Comparison of ENCODE assay signal across 8 cellular contexts in the genomic region with DNA sequence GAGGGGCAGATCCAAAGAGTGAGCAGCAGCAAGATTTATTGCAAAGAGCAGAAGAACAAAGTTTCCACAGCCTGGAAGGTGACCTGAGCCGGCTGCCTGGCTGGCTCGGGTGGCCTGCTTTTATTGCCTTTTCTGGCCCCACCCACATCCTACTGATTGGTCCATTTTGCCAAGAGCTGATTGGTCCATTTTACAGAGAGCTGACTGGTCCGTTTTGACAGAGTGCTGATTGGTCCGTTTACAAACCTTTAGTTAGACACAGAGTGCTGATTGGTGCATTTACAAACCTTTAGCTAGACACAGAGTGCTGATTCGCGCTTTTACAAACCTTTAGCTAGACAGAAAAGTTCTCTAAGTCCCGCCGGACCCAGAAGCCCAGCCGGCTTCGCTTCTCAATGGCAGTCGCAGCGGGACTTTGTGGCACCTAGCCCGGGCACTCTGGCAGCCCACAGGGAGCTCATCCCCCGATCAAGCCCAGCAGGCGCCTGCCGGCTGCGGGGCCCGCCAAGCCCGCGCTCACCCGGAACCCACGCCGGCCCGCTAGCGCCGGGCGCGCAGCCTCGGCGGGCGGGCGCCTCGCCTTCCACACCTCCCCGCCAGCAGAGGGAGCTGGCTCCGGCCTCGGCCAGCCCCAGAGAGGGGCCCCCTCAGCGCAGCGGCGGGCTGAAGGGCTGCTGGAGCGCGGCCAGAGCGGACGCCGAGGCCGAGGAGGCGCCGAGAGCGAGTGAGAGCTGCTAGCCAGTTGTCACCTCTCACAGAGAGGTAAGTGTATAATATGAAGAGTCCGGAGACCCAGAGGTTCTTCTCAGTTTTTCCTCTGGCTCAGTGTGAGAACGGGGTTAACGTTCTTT.
DNase-seq lines count a peak whose midpoint lies in the region; ATAC-seq and TF ChIP-seq lines count a peak whose summit lies in the region.

No MANE protein-coding gene starts in this region.

- no peak overlapping the region for H3K27ac Mint-ChIP-seq in chondrocyte (ENCODE audit: unreplicated experiment)
- no peak overlapping the region for H3K27ac Mint-ChIP-seq in activated CD4-positive, alpha-beta T cell treated with anti-CD3 and anti-CD28 coated beads, Interleukin-2, amount 10 ng/mL, durations not matched to agents 24 days and 14 days
- H3K27ac Mint-ChIP-seq in activated CD8-positive, alpha-beta T cell treated with anti-CD3 and anti-CD28 coated beads for 36 hours, result no peak overlapping the region

- 54% methylated on average over 49 of the region's 51 CpGs for WGBS in mesenchymal stem cell
- WGBS in aorta, 2 donors, result 15 to 28% methylated on average over 40 to 51 of the region's 51 CpGs

- no peak overlapping the region for H3K14ac ChIP-seq in mesenchymal stem cell (ENCODE audit: low read length in 2 of 2)

- peaks cover 26% of the 10 kb centered on the region for H3K9me3 Mint-ChIP-seq in chondrocyte (ENCODE audit: low read depth)
- H3K9me3 Mint-ChIP-seq in activated CD4-positive, alpha-beta T cell treated with anti-CD3 and anti-CD28 coated beads, Interleukin-2, amount 10 ng/mL, durations not matched to agents 24 days and 14 days, result peaks cover 8% of the 10 kb centered on the region
- peaks cover 20% of the 10 kb centered on the region for H3K9me3 Mint-ChIP-seq in activated CD8-positive, alpha-beta T cell treated with anti-CD3 and anti-CD28 coated beads for 36 hours

- H3K79me1 ChIP-seq in mesenchymal stem cell (replicated peaks; ENCODE audit: low read length, poor library complexity, severe bottlenecking), result no peaks in the 10 kb centered on the region

- POLR2A ChIA-PET in activated CD8-positive, alpha-beta T cell treated with anti-CD3 and anti-CD28 coated beads for 36 hours (lab: Charles Lee), result no interaction called here

- no peak overlapping the region for H4K8ac ChIP-seq in mesenchymal stem cell (ENCODE audit: low read length)

- no peak for DNase-seq in Right ventricle myocardium inferior (ENCODE audit: missing footprints)
- no peak for DNase-seq in cardiac septum (ENCODE audit: low spot score)
- DNase-seq in chondrocyte (ENCODE audit: low spot score), result peak; percentile 89
- DNase-seq in mesenchymal stem cell, result no peak
- DNase-seq in aorta, result peak; percentile 60 to 88
- DNase-seq in germinal center (ENCODE audit: low spot score), result no peak
- DNase-seq in activated CD4-positive, alpha-beta T cell treated with anti-CD3 and anti-CD28 coated beads, Interleukin-2, amount 10 ng/mL, durations not matched to agents 24 days and 14 days, result no peak
- no peak for DNase-seq in activated CD8-positive, alpha-beta T cell treated with anti-CD3 and anti-CD28 coated beads for 36 hours

- H3K9ac ChIP-seq in mesenchymal stem cell (ENCODE audit: low read length), result peak overlapping the region; percentile 80

- H4K91ac ChIP-seq in mesenchymal stem cell (ENCODE audit: low read length), result no peak overlapping the region

- H3K27me3 Mint-ChIP-seq in chondrocyte (ENCODE audit: low read depth), result no peaks in the 10 kb centered on the region
- H3K27me3 Mint-ChIP-seq in activated CD4-positive, alpha-beta T cell treated with anti-CD3 and anti-CD28 coated beads, Interleukin-2, amount 10 ng/mL, durations not matched to agents 24 days and 14 days, result no peaks in the 10 kb centered on the region
- H3K27me3 Mint-ChIP-seq in activated CD8-positive, alpha-beta T cell treated with anti-CD3 and anti-CD28 coated beads for 36 hours, result no peaks in the 10 kb centered on the region

- H2AK5ac ChIP-seq in mesenchymal stem cell (ENCODE audit: low read length, severe bottlenecking), result no peak overlapping the region

- H3K27ac ChIP-seq in mesenchymal stem cell (ENCODE audit: low read length, poor library complexity, severe bottlenecking) (no peak overlapping the region), aorta (ENCODE audit: low read depth in 1 of 2, low read length in 2 of 2) (peak overlapping the region; percentile 21 to 65)

- no peak overlapping the region for H2AFZ ChIP-seq in mesenchymal stem cell (ENCODE audit: low read depth, low read length)

- no peak overlapping the region for H2BK12ac ChIP-seq in mesenchymal stem cell (ENCODE audit: low read length in 2 of 2)

- peak overlapping the region; percentile 43 for H3K4me3 Mint-ChIP-seq in chondrocyte (ENCODE audit: unreplicated experiment)
- H3K4me3 Mint-ChIP-seq in activated CD4-positive, alpha-beta T cell treated with anti-CD3 and anti-CD28 coated beads, Interleukin-2, amount 10 ng/mL, durations not matched to agents 24 days and 14 days, result no peak overlapping the region
- H3K4me3 Mint-ChIP-seq in activated CD8-positive, alpha-beta T cell treated with anti-CD3 and anti-CD28 coated beads for 36 hours, result no peak overlapping the region

- H3K4me2 ChIP-seq in mesenchymal stem cell (ENCODE audit: low read length, poor library complexity, severe bottlenecking), result no peak overlapping the region

- ATAC-seq in Right ventricle myocardium inferior, result peak; percentile 52
- peak; percentile 84 for ATAC-seq in aorta (ENCODE audit: low FRiP score)
- ATAC-seq in activated CD8-positive, alpha-beta T cell treated with anti-CD3 and anti-CD28 coated beads for 36 hours, result no peak

- no peak overlapping the region for H2BK5ac ChIP-seq in mesenchymal stem cell (ENCODE audit: low read depth, low read length, poor library complexity, severe bottlenecking)

- intact Hi-C loops in Right ventricle myocardium inferior (cut with DNase I) (no loop called here), cardiac septum (cut with DNase I) (no loop called here), aorta (cut with DNase I) (loop anchor here in 1 of 2 donors (5.0 kb wide), 1 partner anchor 53 kb away; no protein-coding TSS in a partner anchor)
- intact Hi-C loops in activated CD4-positive, alpha-beta T cell treated with anti-CD3 and anti-CD28 coated beads, Interleukin-2, amount 10 ng/mL, durations not matched to agents 24 days and 14 days (cut with micrococcal nuclease), result no loop called here
- intact Hi-C loops in activated CD8-positive, alpha-beta T cell treated with anti-CD3 and anti-CD28 coated beads for 36 hours (cut with micrococcal nuclease), result no loop called here

- H2BK120ac ChIP-seq in mesenchymal stem cell (ENCODE audit: low read depth, low read length), result no peak overlapping the region

- peak overlapping the region in 1 of 2 experiments; percentile 68 for H3K4me3 ChIP-seq in mesenchymal stem cell (ENCODE audit: insufficient read depth in 1 of 2, low read depth in 1 of 2, low read length in 2 of 2)
- peak overlapping the region; percentile 48 to 52 for H3K4me3 ChIP-seq in aorta (ENCODE audit: low read length in 2 of 2)

- H3K36me3 ChIP-seq in mesenchymal stem cell (ENCODE audit: control insufficient read depth in 1 of 2, insufficient read depth in 2 of 2, low read depth in 1 of 2, low read length in 2 of 2) (no peaks in the 10 kb centered on the region), aorta (ENCODE audit: control insufficient read depth in 1 of 2, insufficient read depth in 2 of 2, low read length in 1 of 2) (no peaks in the 10 kb centered on the region)

- CTCF ChIA-PET in activated CD8-positive, alpha-beta T cell treated with anti-CD3 and anti-CD28 coated beads for 36 hours (lab: Charles Lee), result no interaction called here

- no peak overlapping the region for H3K4ac ChIP-seq in mesenchymal stem cell (ENCODE audit: low read depth in 1 of 2, low read length in 2 of 2)

- H3K23ac ChIP-seq in mesenchymal stem cell (ENCODE audit: low read length in 2 of 2), result no peak overlapping the region

- H3K9me3 ChIP-seq in mesenchymal stem cell (ENCODE audit: control insufficient read depth, low read length), result peaks cover 6% of the 10 kb centered on the region
- no peaks in the 10 kb centered on the region for H3K9me3 ChIP-seq in aorta (ENCODE audit: control insufficient read depth, low read length)

- no peak for TF ChIP-seq CTCF in chondrocyte (IDR thresholded peaks at IDR 0.05)
- TF ChIP-seq CTCF in activated CD8-positive, alpha-beta T cell treated with anti-CD3 and anti-CD28 coated beads for 36 hours (IDR thresholded peaks at IDR 0.05), result no peak

- H3K4me1 Mint-ChIP-seq in chondrocyte (ENCODE audit: low read depth), result no peaks in the 10 kb centered on the region
- no peaks in the 10 kb centered on the region for H3K4me1 Mint-ChIP-seq in activated CD4-positive, alpha-beta T cell treated with anti-CD3 and anti-CD28 coated beads, Interleukin-2, amount 10 ng/mL, durations not matched to agents 24 days and 14 days
- H3K4me1 Mint-ChIP-seq in activated CD8-positive, alpha-beta T cell treated with anti-CD3 and anti-CD28 coated beads for 36 hours (ENCODE audit: low read depth), result no peaks in the 10 kb centered on the region

- no peaks in the 10 kb centered on the region for H3K27me3 ChIP-seq in mesenchymal stem cell (ENCODE audit: control insufficient read depth in 1 of 2, insufficient read depth in 1 of 2, low read length in 2 of 2)
- no peaks in the 10 kb centered on the region for H3K27me3 ChIP-seq in aorta (ENCODE audit: control insufficient read depth in 1 of 2, insufficient read depth in 2 of 2, low read length in 1 of 2)

- H3K4me1 ChIP-seq in mesenchymal stem cell (ENCODE audit: control insufficient read depth, insufficient read depth, low read depth, low read length) (peaks cover 2% of the 10 kb centered on the region), aorta (ENCODE audit: control insufficient read depth in 1 of 2, insufficient read depth in 2 of 2, low read length in 2 of 2) (no peaks in the 10 kb centered on the region)

- H3K18ac ChIP-seq in mesenchymal stem cell (ENCODE audit: low read depth in 1 of 2, low read length in 2 of 2), result no peak overlapping the region

- H2BK15ac ChIP-seq in mesenchymal stem cell (ENCODE audit: low read depth, poor library complexity, severe bottlenecking), result no peak overlapping the region

- H3K36me3 Mint-ChIP-seq in chondrocyte (ENCODE audit: low read depth), result no peaks in the 10 kb centered on the region
- H3K36me3 Mint-ChIP-seq in activated CD4-positive, alpha-beta T cell treated with anti-CD3 and anti-CD28 coated beads, Interleukin-2, amount 10 ng/mL, durations not matched to agents 24 days and 14 days (ENCODE audit: low read depth), result no peaks in the 10 kb centered on the region
- H3K36me3 Mint-ChIP-seq in activated CD8-positive, alpha-beta T cell treated with anti-CD3 and anti-CD28 coated beads for 36 hours (ENCODE audit: low read depth), result no peaks in the 10 kb centered on the region

Comparison
In these comparisons a context has a peak if more than half of its experiments do, and no peak if none do; other contexts are left out.
1. DNase-seq: peak in chondrocyte (single experiment) and aorta (2 of 2); none in Right ventricle myocardium inferior (single experiment), cardiac septum (single experiment), mesenchymal stem cell (single experiment), germinal center (single experiment), activated CD4-positive, alpha-beta T cell treated with anti-CD3 and anti-CD28 coated beads, Interleukin-2, amount 10 ng/mL, durations not matched to agents 24 days and 14 days (single experiment) and activated CD8-positive, alpha-beta T cell treated with anti-CD3 and anti-CD28 coated beads for 36 hours (single experiment).